ENCODE assay signal across 12 cellular contexts in genomic region chr13:33761744-33762143, GRCh38. TPM values are rescaled to one million over a fixed set of nuclear protein-coding genes. Genes with fewer than 3 reads are reported as not detected.
DNase-seq lines count a peak whose midpoint lies in the region; ATAC-seq and TF ChIP-seq lines count a peak whose summit lies in the region.
"Had no signal": no experiment of that assay in that cellular context is flagged by ENCODE, and none has a peak within 500 bp of the region (broad histone marks: within the 10 kb centered on the region; RNA-seq: fewer than 3 reads in every experiment).

No MANE protein-coding gene starts in this region.

- H2AFZ ChIP-seq in HCT116 (ENCODE audit: low read depth, low read length, poor library complexity, severe bottlenecking) (peak overlapping the region; percentile 81), OCI-LY3 (ENCODE audit: low read depth, low read length) (peak overlapping the region; percentile 70)

- H3K4me2 ChIP-seq in HCT116 (ENCODE audit: low read length): peak overlapping the region; percentile 27
- peak overlapping the region; percentile 44 for H3K4me2 ChIP-seq in OCI-LY3 (ENCODE audit: low read length)

- no peaks in the 10 kb centered on the region for H3K9me3 ChIP-seq in HCT116 (ENCODE audit: control insufficient read depth in 1 of 2, insufficient read depth in 1 of 2, low read depth in 1 of 2, low read length in 2 of 2)
- no peaks in the 10 kb centered on the region for H3K9me3 ChIP-seq in OCI-LY3 (ENCODE audit: insufficient read depth, low read length)
- no peaks in the 10 kb centered on the region for H3K9me3 ChIP-seq in esophagus muscularis mucosa
- H3K9me3 ChIP-seq: thoracic aorta had no signal

- POLR2A ChIA-PET in HCT116 (lab: Charles Lee): no interaction called here

- no peak overlapping the region for H3K9ac ChIP-seq in HCT116 (ENCODE audit: low read length)
- no peak overlapping the region for H3K9ac ChIP-seq in OCI-LY3 (ENCODE audit: low read length)

- CTCF ChIA-PET in HCT116 (lab: Charles Lee): interaction anchor here (0.6 to 1.9 kb wide), 10 partner anchors 10 to 1111 kb away, joined by 3 to 7 read pairs (median 3); no protein-coding TSS in a partner anchor

- WGBS in esophagus muscularis mucosa: 65% methylated on average over 6 of the region's 6 CpGs

- H3K79me2 ChIP-seq in HCT116 (ENCODE audit: insufficient read depth, low read length) (no peaks in the 10 kb centered on the region), OCI-LY3 (ENCODE audit: low read length) (no peaks in the 10 kb centered on the region)

- peak; percentile 28 for TF ChIP-seq RAD21 in HCT116 (IDR thresholded peaks at IDR 0.05; ENCODE audit: low read depth)

- no peak overlapping the region for H3K4me3 ChIP-seq in HCT116 (replicated peaks in 1 of 2; ENCODE audit: low read depth in 1 of 2, low read length in 2 of 2)
- no peak overlapping the region for H3K4me3 ChIP-seq in OCI-LY3 (ENCODE audit: low read length)
- no peak overlapping the region for H3K4me3 ChIP-seq in esophagus muscularis mucosa
- H3K4me3 ChIP-seq: thoracic aorta had no signal

- DNase-seq in 8988T (peak; percentile 21), HCT116 (ENCODE audit: low read depth, low spot score) (peak; percentile 33), esophagus muscularis mucosa (ENCODE audit: extremely low spot score) (peak; percentile 77)
- no peak for DNase-seq in stimulated activated naive CD4-positive, alpha-beta T cell (lab: John Stamatoyannopoulos, UW)
- DNase-seq in stimulated activated CD4-positive, alpha-beta T cell treated with anti-CD3 and anti-CD28 coated beads, Interleukin-4, amount 100 ng/mL, for 1 hour: no peak
- DNase-seq: hypothalamus, small intestine had no signal

- RAD21 ChIA-PET in HCT116 (lab: Charles Lee; ENCODE audit: low non-redundant PET in 1 of 2, low total read pairs in 2 of 2, uncharacterized antibody in 2 of 2, unreplicated experiment in 2 of 2): no interaction called here

- H3K4me1 ChIP-seq in HCT116 (ENCODE audit: control insufficient read depth in 1 of 2, insufficient read depth in 2 of 2, low read length in 2 of 2) (peaks cover 0 to 4% of the 10 kb centered on the region in 2 experiments; a peak in 1 of 4 replicates), OCI-LY3 (ENCODE audit: low read length) (peaks cover 24% of the 10 kb centered on the region), esophagus muscularis mucosa (no peaks in the 10 kb centered on the region)

- H3K9me2 ChIP-seq in HCT116 (ENCODE audit: insufficient read depth): no peaks in the 10 kb centered on the region

- TF ChIP-seq POLR2A in HCT116 (IDR thresholded peaks at IDR 0.05; ENCODE audit: borderline replicate concordance, extremely low read depth, insufficient read depth, insufficient read length): no peak
- no peak for TF ChIP-seq POLR2A in esophagus muscularis mucosa (IDR thresholded peaks at IDR 0.05; ENCODE audit: low read depth)

- TF ChIP-seq EP300 in esophagus muscularis mucosa (IDR thresholded peaks at IDR 0.05): no peak

- no peaks in the 10 kb centered on the region for H3K36me3 ChIP-seq in HCT116 (ENCODE audit: control insufficient read depth in 1 of 2, insufficient read depth in 2 of 2, low read length in 2 of 2)
- no peaks in the 10 kb centered on the region for H3K36me3 ChIP-seq in OCI-LY3 (replicated peaks; ENCODE audit: low read depth, low read length)
- no peaks in the 10 kb centered on the region for H3K36me3 ChIP-seq in esophagus muscularis mucosa
- H3K36me3 ChIP-seq: thoracic aorta had no signal

- ATAC-seq in HCT116 (peak; percentile 85), HG03108 (IDR thresholded peaks at IDR 0.05; ENCODE audit: unreplicated experiment) (no peak), HG02885 (IDR thresholded peaks at IDR 0.05; ENCODE audit: poor library complexity, unreplicated experiment) (no peak)

- TF ChIP-seq CTCF in HCT116 (IDR thresholded peaks at IDR 0.05 in 2 of 3, conservative IDR thresholded peaks at IDR 0.05 in 1 of 3; ENCODE audit: borderline replicate concordance in 1 of 3, insufficient read depth in 1 of 3, low read depth in 2 of 3, low read length in 2 of 3): peak; percentile 22 to 46 (median 30); a peak in 4 of 6 replicates
- TF ChIP-seq CTCF in OCI-LY3 (IDR thresholded peaks at IDR 0.05; ENCODE audit: low read depth, low read length): peak; percentile 51
- no peak for TF ChIP-seq CTCF in esophagus muscularis mucosa (IDR thresholded peaks at IDR 0.05)

- intact Hi-C loops in HCT116 (cut with micrococcal nuclease) (no loop called here), esophagus muscularis mucosa (cut with DNase I) (no loop called here)

- H3K27ac ChIP-seq in HCT116 (ENCODE audit: low read depth, low read length) (no peak overlapping the region), OCI-LY3 (ENCODE audit: low read length) (no peak overlapping the region), esophagus muscularis mucosa (replicated peaks in 1 of 4) (no peak overlapping the region)
- H3K27ac ChIP-seq: HL-60, thoracic aorta had no signal

- H4K20me1 ChIP-seq in HCT116 (ENCODE audit: insufficient read depth) (no peaks in the 10 kb centered on the region), OCI-LY3 (ENCODE audit: insufficient read depth, low read length) (no peaks in the 10 kb centered on the region)

- H3K27me3 ChIP-seq in HCT116 (ENCODE audit: insufficient read depth, low read length) (no peaks in the 10 kb centered on the region), OCI-LY3 (ENCODE audit: low read depth, low read length) (0 out of 2 replicates have a peak, but pooled peaks cover 6% of the 10 kb centered on the region), esophagus muscularis mucosa (no peaks in the 10 kb centered on the region)

- BruUV-seq in HCT116 (replicated peaks; lab: Mats Ljungman, UMichigan): no TSS peak

TF ChIP-seq in HCT116, 20 proteins besides CTCF, POLR2A, EP300 and RAD21:
- peak; percentile 72 for TF ChIP-seq TCF7L2 (IDR thresholded peaks at IDR 0.05; ENCODE audit: borderline replicate concordance, extremely low read depth, insufficient read depth, insufficient read length)
- TF ChIP-seq CEBPB (IDR thresholded peaks at IDR 0.05; ENCODE audit: low read depth): 0 out of 2 replicates have a peak, but pooled peaks have one; percentile 10
- peak; percentile 78 for TF ChIP-seq SRF (IDR thresholded peaks at IDR 0.05; ENCODE audit: low read depth)
- TF ChIP-seq SP1 (IDR thresholded peaks at IDR 0.05; ENCODE audit: low read depth): no peak

RNA-seq across cellular contexts. Expression of gene RFC3, which starts 56.2 kb away (rescaled TPM):
- 38.2 TPM for total RNA-seq in HCT116 (2021; ENCODE audit: unreplicated experiment)
- 12.2 and 17.4 TPM in 2 replicates for polyA plus RNA-seq in HCT116 (2012)
- 1 to 10 TPM; 4.2 to 5.6 (median 4.7) TPM for total RNA-seq in esophagus muscularis mucosa

Comparison
In these comparisons a context has a peak if more than half of its experiments do, and no peak if none do; other contexts are left out.
1. DNase-seq: peak in 8988T (single experiment), HCT116 (single experiment) and esophagus muscularis mucosa (single experiment); none in stimulated activated naive CD4-positive, alpha-beta T cell (0 of 6) and stimulated activated CD4-positive, alpha-beta T cell treated with anti-CD3 and anti-CD28 coated beads, Interleukin-4, amount 100 ng/mL, for 1 hour (single experiment).
2. CTCF ChIP-seq: peak in HCT116 (3 of 3) and OCI-LY3 (single experiment); none in esophagus muscularis mucosa (0 of 3).